In the genomic region with DNA sequence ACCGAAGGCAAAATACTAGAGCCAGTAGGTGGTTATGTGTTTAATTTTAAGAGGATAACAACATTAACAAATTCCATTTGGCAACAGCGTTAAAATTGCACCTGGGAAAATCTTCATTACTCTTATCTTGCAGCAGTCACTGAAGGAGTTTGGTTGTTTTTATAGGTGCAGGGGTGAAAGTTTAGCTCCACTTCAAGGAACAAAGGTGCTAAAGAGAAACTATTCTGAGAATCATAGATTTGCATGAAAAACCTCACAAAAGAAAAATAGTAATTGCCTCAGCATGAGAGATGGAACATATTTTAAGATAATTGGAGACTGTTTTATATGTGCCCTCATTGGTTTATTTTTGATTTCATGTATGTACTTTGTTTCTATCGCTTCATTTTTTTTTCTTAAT, we compare ENCODE assay signal across 13 cellular contexts.
DNase-seq lines count a peak whose midpoint lies in the region; ATAC-seq and FAIRE-seq lines count a peak whose summit lies in the region.
"Had no signal": no experiment of that assay in that cellular context is flagged by ENCODE, and none has a peak within 500 bp of the region (broad histone marks: within the 10 kb centered on the region; RNA-seq: fewer than 3 reads in every experiment).

No MANE protein-coding gene starts in this region.

- H3K4me1 Mint-ChIP-seq in activated T-helper 1 cell treated with anti-CD3 and anti-CD28 coated beads, Interleukin-12 subunit alpha, Interleukin-12 subunit beta, Interleukin-2, Interleukin-4 antibody, amounts not matched to agents 30 ng/mL and 10 ng/mL and 1 ng/mL, durations not matched to agents 14 hours and 24 hours and 36 hours (ENCODE audit: low read depth): peaks cover 36% of the 10 kb centered on the region
- peaks cover 15% of the 10 kb centered on the region for H3K4me1 Mint-ChIP-seq in activated naive CD4-positive, alpha-beta T cell treated with anti-CD3 and anti-CD28 coated beads for 36 hours (ENCODE audit: low read depth)

- CTCF ChIA-PET in activated naive CD4-positive, alpha-beta T cell treated with anti-CD3 and anti-CD28 coated beads for 36 hours (lab: Charles Lee): no interaction called here

- intact Hi-C loops in activated T-helper 1 cell treated with anti-CD3 and anti-CD28 coated beads, Interleukin-12 subunit alpha, Interleukin-12 subunit beta, Interleukin-2, Interleukin-4 antibody, amounts not matched to agents 30 ng/mL and 10 ng/mL and 1 ng/mL, durations not matched to agents 14 hours and 24 hours and 36 hours (cut with micrococcal nuclease): loop anchor here (5.0 to 10.0 kb wide), 4 partner anchors 42 to 205 kb away; no protein-coding TSS in a partner anchor
- intact Hi-C loops in activated naive CD4-positive, alpha-beta T cell treated with anti-CD3 and anti-CD28 coated beads for 36 hours (cut with micrococcal nuclease): no loop called here

- H3K9me3 Mint-ChIP-seq in activated T-helper 1 cell treated with anti-CD3 and anti-CD28 coated beads, Interleukin-12 subunit alpha, Interleukin-12 subunit beta, Interleukin-2, Interleukin-4 antibody, amounts not matched to agents 30 ng/mL and 10 ng/mL and 1 ng/mL, durations not matched to agents 14 hours and 24 hours and 36 hours: no peaks in the 10 kb centered on the region
- H3K9me3 Mint-ChIP-seq in activated naive CD4-positive, alpha-beta T cell treated with anti-CD3 and anti-CD28 coated beads for 36 hours: no peaks in the 10 kb centered on the region
- H3K9me3 Mint-ChIP-seq: effector memory CD8-positive, alpha-beta T cell had no signal

- FAIRE-seq in GM18507 (lab: Jason Lieb, UNC): peak; percentile 78

- H3K27ac Mint-ChIP-seq in activated T-helper 1 cell treated with anti-CD3 and anti-CD28 coated beads, Interleukin-12 subunit alpha, Interleukin-12 subunit beta, Interleukin-2, Interleukin-4 antibody, amounts not matched to agents 30 ng/mL and 10 ng/mL and 1 ng/mL, durations not matched to agents 14 hours and 24 hours and 36 hours: peak overlapping the region; percentile 12
- no peak overlapping the region for H3K27ac Mint-ChIP-seq in activated naive CD4-positive, alpha-beta T cell treated with anti-CD3 and anti-CD28 coated beads for 36 hours

- H3K36me3 Mint-ChIP-seq in activated T-helper 1 cell treated with anti-CD3 and anti-CD28 coated beads, Interleukin-12 subunit alpha, Interleukin-12 subunit beta, Interleukin-2, Interleukin-4 antibody, amounts not matched to agents 30 ng/mL and 10 ng/mL and 1 ng/mL, durations not matched to agents 14 hours and 24 hours and 36 hours (ENCODE audit: low read depth): peaks cover 21% of the 10 kb centered on the region
- H3K36me3 Mint-ChIP-seq in activated naive CD4-positive, alpha-beta T cell treated with anti-CD3 and anti-CD28 coated beads for 36 hours (ENCODE audit: low read depth): peaks cover 12% of the 10 kb centered on the region

- ATAC-seq in GM19452 (IDR thresholded peaks at IDR 0.05; ENCODE audit: unreplicated experiment) (peak; percentile 52), HG02981 (IDR thresholded peaks at IDR 0.05; ENCODE audit: unreplicated experiment) (peak; percentile 56)
- ATAC-seq: effector memory CD8-positive, alpha-beta T cell had no signal

- DNase-seq in GM18507 (ENCODE audit: extremely low spot score, insufficient read length, low read depth) (no peak), NCI-H1048 (lab: John Stamatoyannopoulos, UW) (no peak), RPMI8226 (no peak)
- DNase-seq in activated T-helper 1 cell treated with anti-CD3 and anti-CD28 coated beads, Interleukin-12 subunit alpha, Interleukin-12 subunit beta, Interleukin-2, Interleukin-4 antibody, amounts not matched to agents 30 ng/mL and 10 ng/mL and 1 ng/mL, durations not matched to agents 14 hours and 24 hours and 36 hours (ENCODE audit: low spot score): no peak
- DNase-seq in activated naive CD4-positive, alpha-beta T cell treated with anti-CD3 and anti-CD28 coated beads for 36 hours: no peak
- no peak for DNase-seq in activated T-cell treated with anti-CD3 and anti-CD28 coated beads, Interleukin-2, amount 50 U/mL, for 1 hour
- DNase-seq: activated CD4-positive, alpha-beta T cell treated with anti-CD3 and anti-CD28 coated beads for 4 hours; amniotic stem cell; CD4-positive, alpha-beta memory T cell; effector memory CD8-positive, alpha-beta T cell; NCI-H446 treated with DMSO at 0.1 percent for 48 hours had no signal

- no peak overlapping the region for H3K4me3 Mint-ChIP-seq in activated T-helper 1 cell treated with anti-CD3 and anti-CD28 coated beads, Interleukin-12 subunit alpha, Interleukin-12 subunit beta, Interleukin-2, Interleukin-4 antibody, amounts not matched to agents 30 ng/mL and 10 ng/mL and 1 ng/mL, durations not matched to agents 14 hours and 24 hours and 36 hours
- H3K4me3 Mint-ChIP-seq in activated naive CD4-positive, alpha-beta T cell treated with anti-CD3 and anti-CD28 coated beads for 36 hours: no peak overlapping the region
- H3K4me3 Mint-ChIP-seq: CD4-positive, alpha-beta memory T cell; effector memory CD8-positive, alpha-beta T cell had no signal

- no peaks in the 10 kb centered on the region for H3K27me3 Mint-ChIP-seq in activated T-helper 1 cell treated with anti-CD3 and anti-CD28 coated beads, Interleukin-12 subunit alpha, Interleukin-12 subunit beta, Interleukin-2, Interleukin-4 antibody, amounts not matched to agents 30 ng/mL and 10 ng/mL and 1 ng/mL, durations not matched to agents 14 hours and 24 hours and 36 hours (ENCODE audit: insufficient read depth)
- H3K27me3 Mint-ChIP-seq in activated naive CD4-positive, alpha-beta T cell treated with anti-CD3 and anti-CD28 coated beads for 36 hours (ENCODE audit: low read depth): no peaks in the 10 kb centered on the region
- H3K27me3 Mint-ChIP-seq: CD4-positive, alpha-beta memory T cell; effector memory CD8-positive, alpha-beta T cell had no signal
